Comparison of ENCODE assay signal across 33 cellular contexts in genomic region chrX:17679820-17680219, GRCh38. TPM values are rescaled to one million over a fixed set of nuclear protein-coding genes. Genes with fewer than 3 reads are reported as not detected.
A peak's percentile ranks its signal among the peaks of the same experiment; 100 is the strongest.
DNase-seq lines count a peak whose midpoint lies in the region; ATAC-seq and TF ChIP-seq lines count a peak whose summit lies in the region.
"Had no signal": no experiment of that assay in that cellular context is flagged by ENCODE, and none has a peak within 500 bp of the region (broad histone marks: within the 10 kb centered on the region; RNA-seq: fewer than 3 reads in every experiment).

No MANE protein-coding gene starts in this region.

- no peak overlapping the region for H3K4ac ChIP-seq in neuronal stem cell (ENCODE audit: low read length)

- no peak overlapping the region for H3K27ac ChIP-seq in neuronal stem cell (replicated peaks; ENCODE audit: low read length)
- H3K27ac ChIP-seq: 22Rv1, cardiac muscle cell, coronary artery, epithelial cell of prostate had no signal

- H3K14ac ChIP-seq in neuronal stem cell (ENCODE audit: low read length) = no peak overlapping the region

- no peaks in the 10 kb centered on the region for H3K9me3 Mint-ChIP-seq in osteocyte (ENCODE audit: unreplicated experiment)
- H3K9me3 Mint-ChIP-seq: activated naive CD8-positive, alpha-beta T cell treated with anti-CD3 and anti-CD28 coated beads, Interleukin-2, amount 50 U/mL, for 24 hours; activated T-cell treated with anti-CD3 and anti-CD28 coated beads, Interleukin-2, amount 50 U/mL, for 4 hours; CD4-positive, alpha-beta T cell; natural killer cell; stimulated activated naive B cell treated with anti-CD40 and anti-IgM and Interleukin-4, amounts not matched to agents 10 μg/mL and 1 μg/mL and 100 μg/mL, for 72 hours; T-helper 1 cell treated with Interleukin-12 subunit alpha and Interleukin-12 subunit beta and Interleukin-4 antibody, amounts not matched to agents 30 μg/mL and 1 μg/mL, for 36 hours had no signal

- H3K9me3 ChIP-seq in mucosa of descending colon = no peaks in the 10 kb centered on the region
- no peaks in the 10 kb centered on the region for H3K9me3 ChIP-seq in neuronal stem cell (replicated peaks in 1 of 2; ENCODE audit: control insufficient read depth in 2 of 2, insufficient read depth in 1 of 2, low read depth in 1 of 2, low read length in 2 of 2)

- no peak overlapping the region for H3K9ac ChIP-seq in neuronal stem cell (ENCODE audit: low read depth, low read length, poor library complexity)

- no peak for TF ChIP-seq CTCF in mucosa of descending colon (IDR thresholded peaks at IDR 0.05)
- TF ChIP-seq CTCF in osteocyte (IDR thresholded peaks at IDR 0.05) = no peak

- H3K27me3 Mint-ChIP-seq in osteocyte (ENCODE audit: unreplicated experiment) = no peaks in the 10 kb centered on the region
- H3K27me3 Mint-ChIP-seq: activated naive CD8-positive, alpha-beta T cell treated with anti-CD3 and anti-CD28 coated beads, Interleukin-2, amount 50 U/mL, for 24 hours; CD4-positive, alpha-beta T cell; type B pancreatic cell had no signal

- no CpG with 5 or more reads among the region's 2 CpGs for WGBS in neuronal stem cell (ENCODE audit: extremely low coverage in 2 of 2, insufficient read length in 2 of 2, insufficient replicate concordance in 1 of 2), 2 donors

- H3K27ac Mint-ChIP-seq in osteocyte (ENCODE audit: unreplicated experiment) = no peak overlapping the region
- H3K27ac Mint-ChIP-seq: activated naive CD8-positive, alpha-beta T cell treated with anti-CD3 and anti-CD28 coated beads, Interleukin-2, amount 50 U/mL, for 24 hours; CD4-positive, alpha-beta T cell; natural killer cell; stimulated activated naive B cell treated with anti-CD40 and anti-IgM and Interleukin-4, amounts not matched to agents 10 μg/mL and 1 μg/mL and 100 μg/mL, for 72 hours; T-helper 1 cell treated with Interleukin-12 subunit alpha and Interleukin-12 subunit beta and Interleukin-4 antibody, amounts not matched to agents 30 μg/mL and 1 μg/mL, for 36 hours; type B pancreatic cell had no signal

- peaks cover 3% of the 10 kb centered on the region for H3K4me1 Mint-ChIP-seq in osteocyte (ENCODE audit: unreplicated experiment)
- H3K4me1 Mint-ChIP-seq: stimulated activated naive B cell treated with anti-CD40 and anti-IgM and Interleukin-4, amounts not matched to agents 10 μg/mL and 1 μg/mL and 100 μg/mL, for 72 hours had no signal

- no peak overlapping the region for H2BK120ac ChIP-seq in neuronal stem cell (ENCODE audit: low read depth, low read length)

- H3K4me1 ChIP-seq in mucosa of descending colon (ENCODE audit: low read depth) = no peaks in the 10 kb centered on the region
- H3K4me1 ChIP-seq in neuronal stem cell (ENCODE audit: control insufficient read depth in 2 of 2, insufficient read depth in 1 of 2, low read depth in 1 of 2, low read length in 2 of 2) = no peaks in the 10 kb centered on the region

- DNase-seq in DMS153 treated with DMSO at 0.1 percent for 48 hours (lab: John Stamatoyannopoulos, UW; ENCODE audit: unreplicated experiment) = peak; percentile 11
- no peak for DNase-seq in DMS153 (lab: John Stamatoyannopoulos, UW)
- DNase-seq in COR-L47 (lab: John Stamatoyannopoulos, UW) = peak; percentile 31
- peak; percentile 28 for DNase-seq in NCI-H345 (lab: John Stamatoyannopoulos, UW)
- DNase-seq in mucosa of descending colon = peak in 1 of 3 donors; percentile 52
- no peak for DNase-seq in osteocyte (ENCODE audit: extremely low spot score, unreplicated experiment)
- DNase-seq in neuronal stem cell (ENCODE audit: low spot score) = no peak
- DNase-seq in activated naive CD4-positive, alpha-beta T cell treated with Interleukin-2 at 50 U/mL for 16 hours = no peak
- DNase-seq: activated CD4-positive, alpha-beta T cell treated with anti-CD3 and anti-CD28 coated beads, Interleukin-2, amount 50 U/mL, for 1 hour; activated CD4-positive, CD25-positive, alpha-beta regulatory T cell; activated naive CD8-positive, alpha-beta T cell treated with anti-CD3 and anti-CD28 coated beads, Interleukin-2, amount 50 U/mL, for 24 hours; activated T-cell treated with anti-CD3 and anti-CD28 coated beads, Interleukin-2, amount 50 U/mL, for 4 hours; CD4-positive, alpha-beta T cell; DMS79 treated with DMSO at 0.1 percent for 48 hours; effector CD8-positive, alpha-beta T cell; GF-D8; hippocampal formation; Karpas-422; natural killer cell; NCI-H1930; NCI-H446; NK-92 treated with Interleukin-12 subunit alpha and Interleukin-12 subunit beta, amount 100 ng/mL, for 24 hours; stimulated activated naive B cell treated with anti-CD40 and anti-IgM and Interleukin-4, amounts not matched to agents 10 μg/mL and 1 μg/mL and 100 μg/mL, for 72 hours; substantia nigra had no signal

- H3K23ac ChIP-seq in neuronal stem cell (ENCODE audit: low read depth, low read length, poor library complexity) = no peak overlapping the region

- ATAC-seq in mucosa of descending colon = peak; percentile 79
- ATAC-seq: activated naive CD8-positive, alpha-beta T cell treated with anti-CD3 and anti-CD28 coated beads, Interleukin-2, amount 50 U/mL, for 24 hours; activated T-cell treated with anti-CD3 and anti-CD28 coated beads, Interleukin-2, amount 50 U/mL, for 4 hours; HCT116; natural killer cell; SK-N-SH treated with all-trans-retinoic acid at 6 μM for 48 hours; stimulated activated naive B cell treated with anti-CD40 and anti-IgM and Interleukin-4, amounts not matched to agents 10 μg/mL and 1 μg/mL and 100 μg/mL, for 72 hours had no signal

- H4K8ac ChIP-seq in neuronal stem cell (ENCODE audit: low read depth, low read length) = no peak overlapping the region

- H3K27me3 ChIP-seq in neuronal stem cell (ENCODE audit: control insufficient read depth in 3 of 3, insufficient read depth in 3 of 3, low read depth in 1 of 3, low read length in 3 of 3) = peaks cover 0 to 4% (median 0%) of the 10 kb centered on the region in 3 experiments
- H3K27me3 ChIP-seq: cardiac muscle cell had no signal

- H3K4me2 ChIP-seq in neuronal stem cell (ENCODE audit: insufficient read depth, low read length, poor library complexity, severe bottlenecking) = no peak overlapping the region

- no peak overlapping the region for H2AFZ ChIP-seq in neuronal stem cell (ENCODE audit: low read length)

- H3K4me3 ChIP-seq in mucosa of descending colon = no peak overlapping the region
- no peak overlapping the region for H3K4me3 ChIP-seq in neuronal stem cell (ENCODE audit: low read length in 2 of 2)
- H3K4me3 ChIP-seq: cardiac muscle cell, coronary artery, lung had no signal

- H2AK5ac ChIP-seq in neuronal stem cell (ENCODE audit: low read depth, low read length) = no peak overlapping the region

- intact Hi-C loops in mucosa of descending colon (cut with DNase I, micrococcal nuclease) = loop anchor here (10.0 kb wide), 1 partner anchor 435 kb away; no protein-coding TSS in a partner anchor

- no peaks in the 10 kb centered on the region for H3K79me1 ChIP-seq in neuronal stem cell (ENCODE audit: low read depth, low read length)

- H3K36me3 ChIP-seq in mucosa of descending colon (ENCODE audit: low read depth) = no peaks in the 10 kb centered on the region
- H3K36me3 ChIP-seq in neuronal stem cell (replicated peaks in 1 of 2; ENCODE audit: control insufficient read depth in 2 of 2, insufficient read depth in 2 of 2, low read length in 2 of 2) = no peaks in the 10 kb centered on the region
- H3K36me3 ChIP-seq: cardiac muscle cell had no signal

- H3K18ac ChIP-seq in neuronal stem cell (ENCODE audit: low read length) = no peak overlapping the region

- H2BK5ac ChIP-seq in neuronal stem cell (ENCODE audit: low read length) = no peak overlapping the region

- H2BK12ac ChIP-seq in neuronal stem cell (ENCODE audit: low read length) = no peak overlapping the region

- H2BK15ac ChIP-seq in neuronal stem cell (ENCODE audit: low read length) = no peak overlapping the region

- no peak overlapping the region for H4K91ac ChIP-seq in neuronal stem cell (ENCODE audit: low read depth, low read length, poor library complexity)

- no peak overlapping the region for H3K4me3 Mint-ChIP-seq in osteocyte (ENCODE audit: unreplicated experiment)
- H3K4me3 Mint-ChIP-seq: activated naive CD8-positive, alpha-beta T cell treated with anti-CD3 and anti-CD28 coated beads, Interleukin-2, amount 50 U/mL, for 24 hours; activated T-cell treated with anti-CD3 and anti-CD28 coated beads, Interleukin-2, amount 50 U/mL, for 4 hours; CD4-positive, alpha-beta T cell; natural killer cell; stimulated activated naive B cell treated with anti-CD40 and anti-IgM and Interleukin-4, amounts not matched to agents 10 μg/mL and 1 μg/mL and 100 μg/mL, for 72 hours; T-helper 1 cell treated with Interleukin-12 subunit alpha and Interleukin-12 subunit beta and Interleukin-4 antibody, amounts not matched to agents 30 μg/mL and 1 μg/mL, for 36 hours; type B pancreatic cell had no signal

- H3K36me3 Mint-ChIP-seq in osteocyte (ENCODE audit: unreplicated experiment) = no peaks in the 10 kb centered on the region
- H3K36me3 Mint-ChIP-seq: natural killer cell; stimulated activated naive B cell treated with anti-CD40 and anti-IgM and Interleukin-4, amounts not matched to agents 10 μg/mL and 1 μg/mL and 100 μg/mL, for 72 hours had no signal

RNA-seq across cellular contexts. Expression of gene SCML1, which starts 57.5 kb away (rescaled TPM):
- total RNA-seq in mucosa of descending colon (10 to 100 TPM in 2 of 3 donors, 1 to 10 TPM in 1; 9.9 to 12.9 (median 11.5) TPM), osteocyte (7.0 and 8.2 TPM in 2 replicates)
- 15.4 TPM for polyA plus RNA-seq in neuronal stem cell (2013, experiment 1 of 2)
- polyA plus RNA-seq in neuronal stem cell (2013, experiment 2 of 2) = 15.7 TPM

Comparison
In these comparisons a context has a peak if more than half of its experiments do, and no peak if none do; other contexts are left out.
1. DNase-seq: peak in DMS153 treated with DMSO at 0.1 percent for 48 hours (single experiment), COR-L47 (single experiment) and NCI-H345 (single experiment); none in DMS153 (single experiment), osteocyte (single experiment), neuronal stem cell (single experiment) and activated naive CD4-positive, alpha-beta T cell treated with Interleukin-2 at 50 U/mL for 16 hours (single experiment).